ENCODE assay signal across 18 cellular contexts in the genomic region with DNA sequence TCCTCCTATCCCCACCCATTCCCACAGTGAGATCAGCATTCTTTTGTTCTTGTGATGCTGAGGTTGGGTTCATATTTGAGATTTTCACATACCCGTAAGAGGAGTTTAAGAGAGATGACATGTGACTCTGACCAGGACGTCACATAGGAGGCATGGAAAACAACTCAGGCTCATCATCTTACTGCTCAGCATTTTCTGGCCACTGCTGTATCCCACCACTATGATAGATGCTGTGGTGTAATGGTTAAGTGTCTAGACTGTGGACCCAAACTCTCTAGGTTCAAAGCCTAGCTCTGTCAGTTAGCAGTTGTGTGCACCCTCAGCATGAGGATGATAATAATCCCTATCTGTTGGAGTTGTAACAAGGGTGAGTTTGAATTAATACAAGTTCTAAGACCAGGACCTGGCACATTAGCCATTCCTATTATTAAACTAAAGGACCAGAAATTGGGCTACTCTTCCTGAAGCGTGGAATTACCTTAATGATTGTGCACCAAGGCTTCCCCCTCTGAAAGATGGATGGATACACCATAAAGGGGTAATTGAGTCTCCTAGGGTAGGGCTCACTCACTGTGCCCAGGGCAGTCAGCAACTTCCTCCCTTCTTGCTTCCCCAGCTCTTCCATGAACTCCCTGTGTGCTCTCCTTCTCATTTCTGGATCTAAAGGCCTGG. TPM values are rescaled to one million over a fixed set of nuclear protein-coding genes. Genes with fewer than 3 reads are reported as not detected.
DNase-seq lines count a peak whose midpoint lies in the region; ATAC-seq, FAIRE-seq and TF ChIP-seq lines count a peak whose summit lies in the region.
"Had no signal": no experiment of that assay in that cellular context is flagged by ENCODE, and none has a peak within 500 bp of the region (broad histone marks: within the 10 kb centered on the region; RNA-seq: fewer than 3 reads in every experiment).

No MANE protein-coding gene starts in this region.

- H2BK120ac ChIP-seq in mesenchymal stem cell (ENCODE audit: low read depth, low read length), result no peak overlapping the region

- H4K91ac ChIP-seq in mesenchymal stem cell (ENCODE audit: low read length), result no peak overlapping the region

- POLR2A ChIA-PET in BJ (lab: Charles Lee), result no interaction called here

- TF ChIP-seq POLR2A in lower leg skin (IDR thresholded peaks at IDR 0.05), result no peak

- H3K4ac ChIP-seq in mesenchymal stem cell (ENCODE audit: low read depth in 1 of 2, low read length in 2 of 2), result no peak overlapping the region

- no peak overlapping the region for H3K18ac ChIP-seq in mesenchymal stem cell (ENCODE audit: low read depth in 1 of 2, low read length in 2 of 2)

- no peak for ATAC-seq in Right ventricle myocardium superior (ENCODE audit: poor library complexity)
- ATAC-seq: activated CD8-positive, alpha-beta T cell treated with anti-CD3 and anti-CD28 coated beads, Interleukin-2, amount 10 ng/mL, durations not matched to agents 7 days and 5 days; effector memory CD8-positive, alpha-beta T cell had no signal

- H3K27me3 ChIP-seq in BJ (ENCODE audit: control insufficient read depth, insufficient read depth, low read length), result peaks cover 5% of the 10 kb centered on the region
- no peaks in the 10 kb centered on the region for H3K27me3 ChIP-seq in bronchial epithelial cell (ENCODE audit: control insufficient read depth, insufficient read depth, low read length)
- H3K27me3 ChIP-seq in mesenchymal stem cell (ENCODE audit: control insufficient read depth in 1 of 2, insufficient read depth in 1 of 2, low read length in 2 of 2), result peaks cover 0 to 52% of the 10 kb centered on the region in 2 experiments
- H3K27me3 ChIP-seq: BE2C had no signal

- no peak overlapping the region for H3K27ac ChIP-seq in mesenchymal stem cell (ENCODE audit: low read length, poor library complexity, severe bottlenecking)
- H3K27ac ChIP-seq: parathyroid adenoma had no signal

- no peak overlapping the region for H2AFZ ChIP-seq in mesenchymal stem cell (ENCODE audit: low read depth, low read length)
- H2AFZ ChIP-seq: parathyroid adenoma had no signal

- H2BK5ac ChIP-seq in mesenchymal stem cell (ENCODE audit: low read depth, low read length, poor library complexity, severe bottlenecking), result no peak overlapping the region

- no peak overlapping the region for H3K23ac ChIP-seq in mesenchymal stem cell (ENCODE audit: low read length in 2 of 2)

- no peak overlapping the region for H3K9ac ChIP-seq in mesenchymal stem cell (ENCODE audit: low read length)
- H3K9ac ChIP-seq: parathyroid adenoma had no signal

- no peak overlapping the region for H3K14ac ChIP-seq in mesenchymal stem cell (ENCODE audit: low read length in 2 of 2)

- FAIRE-seq in bronchial epithelial cell (lab: Jason Lieb, UNC), result peak; percentile 32
- FAIRE-seq: frontal cortex had no signal

- H4K8ac ChIP-seq in mesenchymal stem cell (ENCODE audit: low read length), result no peak overlapping the region

- H3K4me3 ChIP-seq in BJ (ENCODE audit: low read depth, low read length) (no peak overlapping the region), bronchial epithelial cell (ENCODE audit: low read depth, low read length) (no peak overlapping the region), mesenchymal stem cell (ENCODE audit: insufficient read depth in 1 of 2, low read depth in 1 of 2, low read length in 2 of 2) (no peak overlapping the region), lower leg skin (ENCODE audit: low read depth, poor library complexity, severe bottlenecking) (no peak overlapping the region)

- H3K36me3 ChIP-seq in BJ (ENCODE audit: control insufficient read depth, insufficient read depth, low read length) (no peaks in the 10 kb centered on the region), bronchial epithelial cell (ENCODE audit: control insufficient read depth, insufficient read depth, low read length) (no peaks in the 10 kb centered on the region), mesenchymal stem cell (ENCODE audit: control insufficient read depth in 1 of 2, insufficient read depth in 2 of 2, low read depth in 1 of 2, low read length in 2 of 2) (no peaks in the 10 kb centered on the region)
- H3K36me3 ChIP-seq: BE2C had no signal

- 85% methylated on average over 3 of the region's 3 CpGs for WGBS in mesenchymal stem cell
- 78 to 81% methylated on average over 3 of the region's 3 CpGs for WGBS in lower leg skin, 2 donors

- intact Hi-C loops in lower leg skin (cut with DNase I; ENCODE audit: low total_unique reads), result no loop called here
- intact Hi-C loops in Right ventricle myocardium superior (cut with DNase I), result no loop called here

- H3K4me2 ChIP-seq in mesenchymal stem cell (ENCODE audit: low read length, poor library complexity, severe bottlenecking), result no peak overlapping the region

- peaks cover 22% of the 10 kb centered on the region for H3K4me1 ChIP-seq in mesenchymal stem cell (ENCODE audit: control insufficient read depth, insufficient read depth, low read depth, low read length)
- H3K4me1 ChIP-seq: BE2C, parathyroid adenoma had no signal

- no peak for TF ChIP-seq CTCF in BJ (IDR thresholded peaks at IDR 0.05; ENCODE audit: insufficient read depth, low read depth, low read length)
- TF ChIP-seq CTCF in bronchial epithelial cell (IDR thresholded peaks at IDR 0.05; ENCODE audit: insufficient read depth, low read length, severe bottlenecking), result no peak
- TF ChIP-seq CTCF in lower leg skin (IDR thresholded peaks at IDR 0.05), result no peak

- CTCF ChIA-PET in BJ (lab: Yijun Ruan, JAX), result interaction anchor here (1.6 to 1.7 kb wide), 2 partner anchors 8 to 42 kb away, joined by 6 to 7 read pairs; no protein-coding TSS in a partner anchor

- no peak overlapping the region for H2BK12ac ChIP-seq in mesenchymal stem cell (ENCODE audit: low read length in 2 of 2)

- DNase-seq in BJ (ENCODE audit: low read depth) (peak; percentile 29), HT1080 (ENCODE audit: low read depth) (peak; percentile 60), bronchial epithelial cell (ENCODE audit: low read depth) (no peak), mesenchymal stem cell (peak; percentile 42), NCI-H2196 treated with DMSO at 0.1 percent for 48 hours (lab: John Stamatoyannopoulos, UW; ENCODE audit: unreplicated experiment) (no peak), lower leg skin (ENCODE audit: low spot score in 2 of 2) (no peak), Right ventricle myocardium superior (no peak)
- no peak for DNase-seq in activated CD8-positive, alpha-beta memory T cell treated with anti-CD3 and anti-CD28 coated beads, Interleukin-2, amount 50 U/mL, for 48 hours
- DNase-seq: activated CD8-positive, alpha-beta T cell treated with anti-CD3 and anti-CD28 coated beads, Interleukin-2, amount 10 ng/mL, durations not matched to agents 7 days and 5 days; BE2C; DMS79 treated with DMSO at 0.1 percent for 48 hours; effector memory CD8-positive, alpha-beta T cell; midbrain; NCI-H2029; SHP77 treated with DMSO at 0.1 percent for 48 hours; substantia nigra had no signal

- peak overlapping the region; percentile 82 for H2AK5ac ChIP-seq in mesenchymal stem cell (ENCODE audit: low read length, severe bottlenecking)

- H2BK15ac ChIP-seq in mesenchymal stem cell (ENCODE audit: low read depth, poor library complexity, severe bottlenecking), result no peak overlapping the region

- no peaks in the 10 kb centered on the region for H3K79me1 ChIP-seq in mesenchymal stem cell (replicated peaks; ENCODE audit: low read length, poor library complexity, severe bottlenecking)

- H3K9me3 ChIP-seq in mesenchymal stem cell (ENCODE audit: control insufficient read depth, low read length), result no peaks in the 10 kb centered on the region
- H3K9me3 ChIP-seq: BE2C had no signal

RNA-seq across cellular contexts. Expression of a gene that starts 40.9 kb away (rescaled TPM):
- not detected in 2 replicates for polyA plus RNA-seq in BJ (2011; rRNA removed)
- 0.38 TPM in 1 of 2 replicates, not detected in the other for polyA minus RNA-seq in BJ (2011; rRNA and poly(A)+ RNA removed)
- 0.10 TPM in 1 of 2 replicates, not detected in the other for total RNA-seq in HT1080 (2014; rRNA removed; shearing (Covaris generic))
- 0.19 and 0.21 TPM in 2 replicates for polyA plus RNA-seq in HT1080 (2015; cell fraction: cytosol; rRNA removed)
- polyA plus RNA-seq in HT1080 (2015; cell fraction: nucleus; rRNA removed), result 0.73 and 0.78 TPM in 2 replicates
- total RNA-seq in bronchial epithelial cell, result under 0.01 TPM in 1 of 2 replicates, not detected in the other
- not detected for polyA plus RNA-seq in mesenchymal stem cell (2013, experiment 1 of 2)
- not detected for polyA plus RNA-seq in mesenchymal stem cell (2013, experiment 2 of 2)
- 1 to 10 TPM in 2 of 4 donors, under 1 TPM in 2; 0.39 to 4.4 (median 1.8) TPM for total RNA-seq in lower leg skin
- 3.9 TPM for total RNA-seq in Right ventricle myocardium superior

Comparison
In these comparisons a context has a peak if more than half of its experiments do, and no peak if none do; other contexts are left out.
1. DNase-seq: peak in BJ (single experiment), HT1080 (single experiment) and mesenchymal stem cell (single experiment); none in bronchial epithelial cell (single experiment), NCI-H2196 treated with DMSO at 0.1 percent for 48 hours (single experiment), lower leg skin (0 of 2), activated CD8-positive, alpha-beta memory T cell treated with anti-CD3 and anti-CD28 coated beads, Interleukin-2, amount 50 U/mL, for 48 hours (single experiment) and Right ventricle myocardium superior (single experiment).